30 cellular contexts compared by ENCODE assay signal in the genomic region with DNA sequence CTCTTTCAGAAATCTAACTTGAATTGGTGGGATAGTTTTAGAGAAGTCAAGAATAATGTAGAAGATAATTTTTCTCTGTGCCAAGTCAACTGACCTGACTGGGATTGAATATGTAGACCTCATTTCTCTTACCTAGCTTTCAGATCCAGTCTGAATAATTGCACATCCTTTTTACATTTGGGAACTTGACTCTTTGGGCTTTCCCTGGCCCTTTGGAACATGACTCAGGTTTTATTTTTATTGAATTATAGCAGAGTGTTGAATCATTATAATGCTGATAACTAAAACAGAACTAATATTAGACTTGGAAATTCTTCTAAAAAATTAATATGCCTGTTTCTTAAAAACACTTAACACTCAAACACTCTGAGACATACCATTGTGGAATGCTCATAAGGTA.
DNase-seq lines count a peak whose midpoint lies in the region; ATAC-seq and TF ChIP-seq lines count a peak whose summit lies in the region.
"Had no signal": no experiment of that assay in that cellular context is flagged by ENCODE, and none has a peak within 500 bp of the region (broad histone marks: within the 10 kb centered on the region; RNA-seq: fewer than 3 reads in every experiment).

No MANE protein-coding gene starts in this region.

- no peaks in the 10 kb centered on the region for H3K79me2 ChIP-seq in mammary epithelial cell (ENCODE audit: insufficient read depth, low read length)

- H3K4me1 Mint-ChIP-seq in MCF 10A (ENCODE audit: insufficient read depth, unreplicated experiment), result peaks cover 8% of the 10 kb centered on the region

- no peaks in the 10 kb centered on the region for H4K20me1 ChIP-seq in mammary epithelial cell (ENCODE audit: insufficient read depth, low read length)

- H3K4me3 Mint-ChIP-seq in MCF 10A (ENCODE audit: unreplicated experiment), result no peak overlapping the region
- H3K4me3 Mint-ChIP-seq: activated CD8-positive, alpha-beta T cell treated with anti-CD3 and anti-CD28 coated beads, Interleukin-2, amount 10 ng/mL, durations not matched to agents 7 days and 5 days; activated naive CD4-positive, alpha-beta T cell treated with anti-CD3 and anti-CD28 coated beads for 36 hours; brain; CD14-positive monocyte; natural killer cell had no signal

- H3K27ac ChIP-seq in mammary epithelial cell (ENCODE audit: insufficient read depth, low read depth, low read length) (no peak overlapping the region), brain microvascular endothelial cell (no peak overlapping the region)
- H3K27ac ChIP-seq: 22Rv1, adrenal gland, lower lobe of right lung, PC-9, sigmoid colon had no signal

- ATAC-seq in HG02623 (IDR thresholded peaks at IDR 0.05; ENCODE audit: unreplicated experiment), result no peak
- ATAC-seq in HG02970 (IDR thresholded peaks at IDR 0.05; ENCODE audit: low FRiP score, unreplicated experiment), result no peak
- ATAC-seq: activated CD8-positive, alpha-beta T cell treated with anti-CD3 and anti-CD28 coated beads, Interleukin-2, amount 10 ng/mL, durations not matched to agents 7 days and 5 days; heart left ventricle; lower lobe of right lung; natural killer cell; Right ventricle myocardium inferior had no signal

- H3K4me1 ChIP-seq in mammary epithelial cell (ENCODE audit: insufficient read depth, low read length), result no peaks in the 10 kb centered on the region
- H3K4me1 ChIP-seq: lower lobe of right lung had no signal

- H3K27ac Mint-ChIP-seq in MCF 10A (ENCODE audit: low read depth, unreplicated experiment), result no peak overlapping the region
- H3K27ac Mint-ChIP-seq: activated CD8-positive, alpha-beta T cell treated with anti-CD3 and anti-CD28 coated beads, Interleukin-2, amount 10 ng/mL, durations not matched to agents 7 days and 5 days; activated naive CD4-positive, alpha-beta T cell treated with anti-CD3 and anti-CD28 coated beads for 36 hours; CD14-positive monocyte; natural killer cell had no signal

- POLR2A ChIA-PET in MCF 10A (lab: Yijun Ruan, JAX), result interaction anchor here (1.1 kb wide), 1 partner anchor 80 kb away, joined by 3 read pairs; no protein-coding TSS in a partner anchor

- H3K36me3 ChIP-seq in mammary epithelial cell (ENCODE audit: insufficient read depth, low read length) (peaks cover 7% of the 10 kb centered on the region), brain microvascular endothelial cell (replicated peaks) (no peaks in the 10 kb centered on the region)
- H3K36me3 ChIP-seq: adrenal gland had no signal

- H3K36me3 Mint-ChIP-seq in MCF 10A (ENCODE audit: insufficient read depth, unreplicated experiment), result peaks cover 15% of the 10 kb centered on the region
- H3K36me3 Mint-ChIP-seq: natural killer cell had no signal

- BruUV-seq in mammary epithelial cell (replicated peaks; lab: Mats Ljungman, UMichigan) (no TSS peak), MCF 10A (replicated peaks; lab: Mats Ljungman, UMichigan) (no TSS peak)

- CTCF ChIA-PET in mammary epithelial cell (lab: Charles Lee; ENCODE audit: low non-redundant PET) (interaction anchor here (0.7 kb wide), 1 partner anchor 14 kb away, joined by 5 read pairs; no protein-coding TSS in a partner anchor), MCF 10A (lab: Yijun Ruan, JAX) (interaction anchor here (1.6 kb wide), 1 partner anchor 12 kb away, joined by 6 read pairs; no protein-coding TSS in a partner anchor)

- H3K9me3 Mint-ChIP-seq in MCF 10A (ENCODE audit: unreplicated experiment), result no peaks in the 10 kb centered on the region
- H3K9me3 Mint-ChIP-seq: activated naive CD4-positive, alpha-beta T cell treated with anti-CD3 and anti-CD28 coated beads for 36 hours; brain; CD14-positive monocyte; natural killer cell had no signal

- no peak overlapping the region for H2AFZ ChIP-seq in mammary epithelial cell (ENCODE audit: low read depth, low read length)
- H2AFZ ChIP-seq: PC-9 had no signal

- H3K4me3 ChIP-seq in mammary epithelial cell (replicated peaks in 1 of 3; ENCODE audit: insufficient read depth in 1 of 3, low read depth in 2 of 3, low read length in 3 of 3) (no peak overlapping the region), brain microvascular endothelial cell (ENCODE audit: low read depth, low read length) (no peak overlapping the region), foreskin fibroblast (ENCODE audit: low read depth in 1 of 2, low read length in 2 of 2) (no peak overlapping the region)
- H3K4me3 ChIP-seq: adrenal gland, heart left ventricle, lower lobe of right lung, PC-9, sigmoid colon had no signal

- H3K9ac ChIP-seq in mammary epithelial cell (ENCODE audit: insufficient read depth, low read length), result no peak overlapping the region

- dilution Hi-C loops in mammary epithelial cell (cut with HindIII; ENCODE audit: low sequenced_read_pairs), result no loop called here

- in situ Hi-C loops in mammary epithelial cell (cut with MboI; ENCODE audit: low sequenced_read_pairs in 2 of 2), result no loop called here
- in situ Hi-C loops in brain microvascular endothelial cell (cut with HindIII; ENCODE audit: low pct_ligation_motif_present, low sequenced_read_pairs), result no loop called here

- intact Hi-C loops in mammary epithelial cell (cut with micrococcal nuclease), result no loop called here
- intact Hi-C loops in MCF 10A (cut with micrococcal nuclease), result no loop called here

- no peak overlapping the region for H3K4me2 ChIP-seq in mammary epithelial cell (ENCODE audit: insufficient read depth, low read depth, low read length)
- H3K4me2 ChIP-seq: PC-9 had no signal

- H3K9me3 ChIP-seq in mammary epithelial cell (replicated peaks; ENCODE audit: insufficient read depth, low read length), result no peaks in the 10 kb centered on the region
- H3K9me3 ChIP-seq: adrenal gland, heart left ventricle, lower lobe of right lung, sigmoid colon had no signal

- no peaks in the 10 kb centered on the region for H3K27me3 Mint-ChIP-seq in MCF 10A (ENCODE audit: insufficient read depth, unreplicated experiment)

- TF ChIP-seq CTCF in mammary epithelial cell (conservative IDR thresholded peaks at IDR 0.05 in 1 of 2, IDR thresholded peaks at IDR 0.05 in 1 of 2; ENCODE audit: extremely low read depth in 1 of 2, insufficient read depth in 1 of 2, low read depth in 1 of 2, low read length in 2 of 2), result no peak
- no peak for TF ChIP-seq CTCF in MCF 10A (IDR thresholded peaks at IDR 0.05; ENCODE audit: unreplicated experiment)
- TF ChIP-seq CTCF in brain microvascular endothelial cell (IDR thresholded peaks at IDR 0.05; ENCODE audit: low read depth, low read length, missing control alignments), result no peak
- no peak for TF ChIP-seq CTCF in foreskin fibroblast (IDR thresholded peaks at IDR 0.05; ENCODE audit: low read depth, low read length)

- DNase-seq in mammary epithelial cell (peak; percentile 33), MCF 10A (ENCODE audit: unreplicated experiment) (no peak), brain microvascular endothelial cell (peak; percentile 31), foreskin fibroblast (peak; percentile 10 to 43), NCI-H1048 (lab: John Stamatoyannopoulos, UW) (no peak), superior temporal gyrus (ENCODE audit: extremely low spot score) (no peak)
- DNase-seq: activated CD8-positive, alpha-beta T cell treated with anti-CD3 and anti-CD28 coated beads, Interleukin-2, amount 10 ng/mL, durations not matched to agents 7 days and 5 days; activated naive CD4-positive, alpha-beta T cell treated with anti-CD3 and anti-CD28 coated beads for 36 hours; adrenal gland; DMS79; GF-D8; heart left ventricle; KG1; kidney; lower lobe of right lung; natural killer cell; NCI-H1417 treated with DMSO at 0.1 percent for 48 hours; NCI-H2081; NCI-H526; nucleus accumbens; PC-9; sigmoid colon; stimulated activated CD4-positive, alpha-beta T cell treated with anti-CD3 and anti-CD28 coated beads, Interleukin-4, amount 100 ng/mL, for 24 hours; T-helper 2 cell had no signal

- no peaks in the 10 kb centered on the region for H3K27me3 ChIP-seq in mammary epithelial cell (ENCODE audit: insufficient read depth, low read length)
- no peaks in the 10 kb centered on the region for H3K27me3 ChIP-seq in brain microvascular endothelial cell (replicated peaks)
- H3K27me3 ChIP-seq: adrenal gland, heart left ventricle, sigmoid colon had no signal

Comparison
In these comparisons a context has a peak if more than half of its experiments do, and no peak if none do; other contexts are left out.
1. DNase-seq: peak in mammary epithelial cell (single experiment), brain microvascular endothelial cell (single experiment) and foreskin fibroblast (2 of 2); none in MCF 10A (single experiment), NCI-H1048 (single experiment) and superior temporal gyrus (single experiment).